Comparison of ENCODE assay signal across 9 cellular contexts in the genomic region with DNA sequence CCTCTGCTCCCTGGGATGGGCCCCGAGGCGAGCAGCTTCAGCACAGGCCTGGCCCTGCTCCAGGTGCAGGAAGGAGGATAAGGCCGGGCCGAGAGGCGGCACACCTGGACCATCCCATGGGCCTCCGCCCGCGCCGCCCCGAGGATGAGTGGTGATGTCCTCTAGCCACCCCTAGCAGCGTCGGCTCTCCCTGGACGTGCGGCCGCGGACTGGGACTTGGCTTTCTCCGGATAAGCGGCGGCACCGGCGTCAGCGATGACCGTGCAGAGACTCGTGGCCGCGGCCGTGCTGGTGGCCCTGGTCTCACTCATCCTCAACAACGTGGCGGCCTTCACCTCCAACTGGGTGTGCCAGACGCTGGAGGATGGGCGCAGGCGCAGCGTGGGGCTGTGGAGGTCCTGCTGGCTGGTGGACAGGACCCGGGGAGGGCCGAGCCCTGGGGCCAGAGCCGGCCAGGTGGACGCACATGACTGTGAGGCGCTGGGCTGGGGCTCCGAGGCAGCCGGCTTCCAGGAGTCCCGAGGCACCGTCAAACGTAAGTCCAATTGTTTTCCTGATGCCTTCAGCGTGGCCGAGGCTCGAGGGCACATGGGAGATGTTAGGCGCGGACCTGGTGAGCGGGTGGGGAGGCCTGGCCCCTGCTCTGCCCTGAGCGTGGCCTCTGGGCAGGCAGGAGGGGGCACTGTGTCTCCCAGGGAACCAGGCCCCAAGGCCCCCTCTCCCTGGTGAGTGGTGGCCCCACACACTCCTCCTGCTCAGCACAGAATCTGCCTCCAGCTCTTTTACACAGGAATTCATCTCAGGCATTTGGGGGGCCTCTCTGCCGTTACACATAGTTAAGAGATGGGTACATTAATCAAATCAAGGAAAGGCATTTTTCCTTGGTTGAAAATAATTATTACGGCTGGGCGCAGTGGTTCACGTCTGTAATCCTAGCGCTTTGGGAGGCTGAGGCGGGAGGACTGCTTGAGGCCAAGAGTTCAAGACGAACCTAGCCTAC. TPM values are rescaled to one million over a fixed set of nuclear protein-coding genes. Genes with fewer than 3 reads are reported as not detected.
A peak's percentile ranks its signal among the peaks of the same experiment; 100 is the strongest.
DNase-seq lines count a peak whose midpoint lies in the region; ATAC-seq and TF ChIP-seq lines count a peak whose summit lies in the region.
"Had no signal": no experiment of that assay in that cellular context is flagged by ENCODE, and none has a peak within 500 bp of the region (broad histone marks: within the 10 kb centered on the region; RNA-seq: fewer than 3 reads in every experiment).

No MANE protein-coding gene starts in this region.

- H3K79me1 ChIP-seq in H9 (ENCODE audit: insufficient read depth, low read depth, low read length, poor library complexity, severe bottlenecking), result no peaks in the 10 kb centered on the region

- H2AFZ ChIP-seq in H9 (ENCODE audit: low read length), result no peak overlapping the region

- H3K9ac ChIP-seq in H9 (ENCODE audit: extremely low read depth, insufficient read length, low read length), result no peak overlapping the region

- no peaks in the 10 kb centered on the region for H3K36me3 ChIP-seq in kidney epithelial cell (ENCODE audit: control insufficient read depth, insufficient read depth, low read length)

- H3K18ac ChIP-seq in H9 (ENCODE audit: insufficient read length, low read depth, low read length), result no peak overlapping the region

- no peaks in the 10 kb centered on the region for H3K4me1 ChIP-seq in H9 (ENCODE audit: insufficient read depth, low read length)

- no CpG with 5 or more reads among the region's 57 CpGs for WGBS in H9 (ENCODE audit: extremely low coverage, insufficient read length, low lambda C conversion rate)

- H3K27ac ChIP-seq in H9 (ENCODE audit: insufficient read length, low read depth, low read length), result no peak overlapping the region

- no peaks in the 10 kb centered on the region for H3K23me2 ChIP-seq in H9 (ENCODE audit: insufficient read length, low read depth, low read length, poor library complexity, severe bottlenecking)

- H3K4me2 ChIP-seq in H9 (ENCODE audit: insufficient read depth, insufficient read length, low read length), result no peak overlapping the region

- H3K4ac ChIP-seq in H9 (ENCODE audit: low read depth, low read length), result no peak overlapping the region

- no peak overlapping the region for H2BK12ac ChIP-seq in H9 (ENCODE audit: insufficient read length, low read depth, low read length)

- no peak overlapping the region for H3K56ac ChIP-seq in H9 (ENCODE audit: insufficient read length, low read depth, low read length)

- peak overlapping the region; percentile 14 for H3K4me3 ChIP-seq in kidney epithelial cell (ENCODE audit: low read depth, low read length)

- no peaks in the 10 kb centered on the region for H3K9me3 ChIP-seq in H9 (ENCODE audit: control insufficient read depth, low read depth, low read length)

- no peak overlapping the region for H3K4me3 Mint-ChIP-seq in H9
- peak overlapping the region; percentile 99 for H3K4me3 Mint-ChIP-seq in activated naive CD8-positive, alpha-beta T cell

- H3K14ac ChIP-seq in H9 (ENCODE audit: insufficient read depth, low read length), result no peak overlapping the region

- H2AK5ac ChIP-seq in H9 (ENCODE audit: insufficient read length, low read length), result no peak overlapping the region

- DNase-seq in H9 (no peak), kidney epithelial cell (ENCODE audit: low read depth) (no peak), NCI-H2081 treated with DMSO at 0.1 percent for 48 hours (lab: John Stamatoyannopoulos, UW) (no peak), DMS153 (lab: John Stamatoyannopoulos, UW) (no peak)
- DNase-seq in stimulated activated naive CD8-positive, alpha-beta T cell treated with anti-CD3 and anti-CD28 coated beads, Interleukin-15, Interleukin-2, amounts not matched to agents 100 U/mL and 50 U/mL, for 24 hours, result peak; percentile 44

- H3K27me3 Mint-ChIP-seq in H9 (ENCODE audit: low read depth), result no peaks in the 10 kb centered on the region
- no peaks in the 10 kb centered on the region for H3K27me3 Mint-ChIP-seq in activated naive CD8-positive, alpha-beta T cell

- no peak overlapping the region for H4K8ac ChIP-seq in H9 (replicated peaks; ENCODE audit: insufficient read length, low read depth, low read length)

- TF ChIP-seq CTCF in H9 (conservative IDR thresholded peaks at IDR 0.05) (no peak), kidney epithelial cell (IDR thresholded peaks at IDR 0.05; ENCODE audit: insufficient read depth, low read length, poor library complexity, severe bottlenecking) (no peak)

- ATAC-seq in stimulated activated naive CD8-positive, alpha-beta T cell treated with anti-CD3 and anti-CD28 coated beads, Interleukin-15, Interleukin-2, amounts not matched to agents 100 U/mL and 50 U/mL, for 24 hours, result peak; percentile 12
- ATAC-seq in GM19351 (IDR thresholded peaks at IDR 0.05; ENCODE audit: unreplicated experiment) (no peak), HG02610 (IDR thresholded peaks at IDR 0.05; ENCODE audit: unreplicated experiment) (no peak)

- H3K27me3 ChIP-seq in H9 (ENCODE audit: insufficient read depth, low read length), result no peaks in the 10 kb centered on the region; the same call in 1 of the 2 replicates
- H3K27me3 ChIP-seq in kidney epithelial cell (ENCODE audit: control insufficient read depth, insufficient read depth, low read length), result peaks cover 2% of the 10 kb centered on the region

- H4K91ac ChIP-seq in H9 (ENCODE audit: insufficient read length, low read depth, low read length), result no peak overlapping the region

- H3T11ph ChIP-seq in H9 (ENCODE audit: low read length), result no peak overlapping the region

- H3K4me1 Mint-ChIP-seq in H9, result no peaks in the 10 kb centered on the region
- H3K4me1 Mint-ChIP-seq in activated naive CD8-positive, alpha-beta T cell (ENCODE audit: low read depth), result peaks cover 38% of the 10 kb centered on the region

- no peak overlapping the region for H2BK120ac ChIP-seq in H9 (ENCODE audit: low read depth, low read length, poor library complexity, severe bottlenecking)

- H4K20me1 ChIP-seq in H9 (ENCODE audit: control insufficient read depth, insufficient read depth, insufficient read length), result no peaks in the 10 kb centered on the region

- no peak overlapping the region for H2BK20ac ChIP-seq in H9 (ENCODE audit: low read depth, low read length, poor library complexity, severe bottlenecking)

- H2BK15ac ChIP-seq in H9 (ENCODE audit: low read depth, low read length), result no peak overlapping the region

- no peak overlapping the region for H3K23ac ChIP-seq in H9 (ENCODE audit: insufficient read length, low read depth, low read length)

- H3K79me2 ChIP-seq in H9 (ENCODE audit: insufficient read depth, low read length), result no peaks in the 10 kb centered on the region

- H3K9me3 Mint-ChIP-seq in H9, result no peaks in the 10 kb centered on the region
- H3K9me3 Mint-ChIP-seq in activated naive CD8-positive, alpha-beta T cell (ENCODE audit: low read depth), result no peaks in the 10 kb centered on the region

- no peak overlapping the region for H4K5ac ChIP-seq in H9 (ENCODE audit: insufficient read length, low read depth, low read length)

- H3K36me3 Mint-ChIP-seq in H9 (ENCODE audit: insufficient read depth in 1 of 3, low read depth in 3 of 3), result no peaks in the 10 kb centered on the region; a peak in 1 of 7 replicates
- peaks cover 5% of the 10 kb centered on the region for H3K36me3 Mint-ChIP-seq in activated naive CD8-positive, alpha-beta T cell

- H2BK5ac ChIP-seq in H9 (ENCODE audit: insufficient read length, low read length), result no peak overlapping the region

- peak overlapping the region in 2 of 3 experiments; percentile 6 to 65; a peak in 1 of 7 replicates for H3K27ac Mint-ChIP-seq in H9
- peak overlapping the region; percentile 99 for H3K27ac Mint-ChIP-seq in activated naive CD8-positive, alpha-beta T cell

RNA-seq across cellular contexts. Expression of a gene that starts 0.9 kb away (rescaled TPM):
- total RNA-seq in H9 (2021), result not detected in 2 replicates
- 1.2 and 4.0 TPM in 2 replicates for total RNA-seq in kidney epithelial cell
- total RNA-seq: M059J had no signal

RNA-seq across cellular contexts. Expression of a gene that starts 41.2 kb away (rescaled TPM):
- total RNA-seq in H9 (2021) (93.4 and 98.9 TPM in 2 replicates), kidney epithelial cell (23.1 and 28.1 TPM in 2 replicates)

RNA-seq across cellular contexts. Expression of a gene that starts 45.6 kb away (rescaled TPM):
- total RNA-seq in H9 (2021) (0.20 TPM in 1 of 2 replicates, not detected in the other), kidney epithelial cell (not detected in 2 replicates)
- total RNA-seq: M059J had no signal

RNA-seq across cellular contexts. Expression of a gene that starts 59.5 kb away (rescaled TPM):
- total RNA-seq in H9 (2021) (70.0 and 75.3 TPM in 2 replicates), kidney epithelial cell (116 and 186 TPM in 2 replicates)
